ENCODE assay signal across 8 cellular contexts in genomic region chr18:74896390-74896991, GRCh38.
A peak's percentile ranks its signal among the peaks of the same experiment; 100 is the strongest.
DNase-seq lines count a peak whose midpoint lies in the region; ATAC-seq and TF ChIP-seq lines count a peak whose summit lies in the region.

No MANE protein-coding gene starts in this region.

- no peak overlapping the region for H3K4me3 ChIP-seq in BE2C (ENCODE audit: low read depth, low read length)

- no peaks in the 10 kb centered on the region for H3K9me3 Mint-ChIP-seq in activated naive CD4-positive, alpha-beta T cell treated with anti-CD3 and anti-CD28 coated beads, Interleukin-2, amount 10 ng/mL, durations not matched to agents 7 days and 5 days
- H3K9me3 Mint-ChIP-seq in immature natural killer cell: no peaks in the 10 kb centered on the region

- no peak overlapping the region for H3K4me3 Mint-ChIP-seq in activated naive CD4-positive, alpha-beta T cell treated with anti-CD3 and anti-CD28 coated beads, Interleukin-2, amount 10 ng/mL, durations not matched to agents 7 days and 5 days
- no peak overlapping the region for H3K4me3 Mint-ChIP-seq in immature natural killer cell

- DNase-seq in BE2C (no peak), NCI-H748 treated with DMSO at 0.1 percent for 48 hours (lab: John Stamatoyannopoulos, UW) (peak; percentile 78), immature natural killer cell (peak; percentile 22 to 48 (median 27)), NCI-H187 (lab: John Stamatoyannopoulos, UW) (no peak)
- peak; percentile 60 for DNase-seq in activated naive CD4-positive, alpha-beta T cell treated with anti-CD3 and anti-CD28 coated beads, Interleukin-2, amount 10 ng/mL, durations not matched to agents 7 days and 5 days
- peak; percentile 4 to 9 for DNase-seq in stimulated activated CD8-positive, alpha-beta memory T cell treated with anti-CD3 and anti-CD28 coated beads, Interleukin-4, amount 100 ng/mL, for 1 hour (ENCODE audit: low read depth in 2 of 2, low spot score in 1 of 2)

- no peaks in the 10 kb centered on the region for H3K27me3 Mint-ChIP-seq in activated naive CD4-positive, alpha-beta T cell treated with anti-CD3 and anti-CD28 coated beads, Interleukin-2, amount 10 ng/mL, durations not matched to agents 7 days and 5 days
- peaks cover 0 to 4% (median 0%) of the 10 kb centered on the region in 3 donors for H3K27me3 Mint-ChIP-seq in immature natural killer cell (ENCODE audit: low read depth in 3 of 3)

- ATAC-seq in GM18873 (IDR thresholded peaks at IDR 0.05; ENCODE audit: low FRiP score, unreplicated experiment) (peak; percentile 45), HG03196 (IDR thresholded peaks at IDR 0.05; ENCODE audit: unreplicated experiment) (peak; percentile 69)

- peaks cover 17% of the 10 kb centered on the region for H3K4me1 Mint-ChIP-seq in activated naive CD4-positive, alpha-beta T cell treated with anti-CD3 and anti-CD28 coated beads, Interleukin-2, amount 10 ng/mL, durations not matched to agents 7 days and 5 days
- H3K4me1 Mint-ChIP-seq in immature natural killer cell: peaks cover 8 to 10% of the 10 kb centered on the region in 2 donors

- CTCF ChIA-PET in activated naive CD4-positive, alpha-beta T cell treated with anti-CD3 and anti-CD28 coated beads, Interleukin-2, amount 10 ng/mL, durations not matched to agents 7 days and 5 days (lab: Charles Lee): interaction anchor here (1.0 to 2.0 kb wide), 6 partner anchors 11 to 583 kb away, joined by 3 to 5 read pairs (median 4); no protein-coding TSS in a partner anchor

- no peak overlapping the region for H3K27ac Mint-ChIP-seq in activated naive CD4-positive, alpha-beta T cell treated with anti-CD3 and anti-CD28 coated beads, Interleukin-2, amount 10 ng/mL, durations not matched to agents 7 days and 5 days
- no peak overlapping the region for H3K27ac Mint-ChIP-seq in immature natural killer cell

- no peaks in the 10 kb centered on the region for H3K36me3 ChIP-seq in BE2C

- no peaks in the 10 kb centered on the region for H3K4me1 ChIP-seq in BE2C

- TF ChIP-seq CTCF in BE2C (IDR thresholded peaks at IDR 0.05; ENCODE audit: low read depth, low read length): peak; percentile 52

- H3K36me3 Mint-ChIP-seq in activated naive CD4-positive, alpha-beta T cell treated with anti-CD3 and anti-CD28 coated beads, Interleukin-2, amount 10 ng/mL, durations not matched to agents 7 days and 5 days: no peaks in the 10 kb centered on the region
- H3K36me3 Mint-ChIP-seq in immature natural killer cell: peaks cover 0 to 3% (median under 1%) of the 10 kb centered on the region in 3 donors

- H3K27me3 ChIP-seq in BE2C: no peaks in the 10 kb centered on the region

- no peaks in the 10 kb centered on the region for H3K9me3 ChIP-seq in BE2C

Comparison
In these comparisons a context has a peak if more than half of its experiments do, and no peak if none do; other contexts are left out.
1. DNase-seq: peak in NCI-H748 treated with DMSO at 0.1 percent for 48 hours (single experiment), activated naive CD4-positive, alpha-beta T cell treated with anti-CD3 and anti-CD28 coated beads, Interleukin-2, amount 10 ng/mL, durations not matched to agents 7 days and 5 days (single experiment), immature natural killer cell (3 of 3) and stimulated activated CD8-positive, alpha-beta memory T cell treated with anti-CD3 and anti-CD28 coated beads, Interleukin-4, amount 100 ng/mL, for 1 hour (2 of 2); none in BE2C (single experiment) and NCI-H187 (0 of 2).